ENCODE assay signal across 1 cellular context in the genomic region with DNA sequence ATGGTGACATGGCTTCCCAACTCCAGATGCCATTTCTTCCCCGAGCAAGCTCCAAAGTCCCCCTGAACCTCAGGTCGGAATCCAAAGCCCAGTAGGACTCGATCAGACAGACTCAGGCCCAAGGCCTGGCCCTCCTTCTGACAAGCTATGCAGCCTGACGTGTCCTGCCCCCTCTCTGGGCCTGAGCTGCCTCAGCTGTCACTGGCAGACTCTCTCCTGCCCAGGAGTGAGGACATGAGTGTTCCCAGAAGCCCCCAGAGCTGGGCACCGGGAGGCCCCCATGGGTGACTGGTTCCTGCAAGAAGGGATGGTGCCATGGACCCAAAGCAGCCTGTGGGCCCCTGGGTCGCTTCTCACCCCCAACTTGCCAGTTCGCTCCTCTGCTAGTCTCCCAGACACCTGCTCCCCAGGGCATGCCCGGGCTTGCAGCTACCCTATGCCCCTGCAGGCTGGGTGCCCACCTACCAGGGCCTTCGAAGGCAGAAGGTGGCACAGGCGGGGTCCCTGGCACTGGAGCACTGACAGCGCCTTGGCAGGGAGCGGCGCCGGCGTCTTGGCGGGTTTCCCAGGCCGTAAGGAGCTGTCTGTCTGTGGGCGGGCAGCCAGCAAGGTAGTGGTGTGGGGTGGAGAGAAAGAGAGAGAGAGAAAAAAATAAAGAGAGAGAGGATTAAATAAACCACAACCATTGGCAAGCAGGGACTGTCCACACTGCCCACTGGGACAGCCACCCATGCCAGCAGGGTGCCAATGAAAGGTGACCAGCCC.
TF ChIP-seq lines count a peak whose summit lies in the region.

No MANE protein-coding gene starts in this region.

TF ChIP-seq in HEK293, 187 proteins besides CTCF, POLR2A, EP300 and RAD21 (continued from another document):
- TF ChIP-seq, protein P1, sequence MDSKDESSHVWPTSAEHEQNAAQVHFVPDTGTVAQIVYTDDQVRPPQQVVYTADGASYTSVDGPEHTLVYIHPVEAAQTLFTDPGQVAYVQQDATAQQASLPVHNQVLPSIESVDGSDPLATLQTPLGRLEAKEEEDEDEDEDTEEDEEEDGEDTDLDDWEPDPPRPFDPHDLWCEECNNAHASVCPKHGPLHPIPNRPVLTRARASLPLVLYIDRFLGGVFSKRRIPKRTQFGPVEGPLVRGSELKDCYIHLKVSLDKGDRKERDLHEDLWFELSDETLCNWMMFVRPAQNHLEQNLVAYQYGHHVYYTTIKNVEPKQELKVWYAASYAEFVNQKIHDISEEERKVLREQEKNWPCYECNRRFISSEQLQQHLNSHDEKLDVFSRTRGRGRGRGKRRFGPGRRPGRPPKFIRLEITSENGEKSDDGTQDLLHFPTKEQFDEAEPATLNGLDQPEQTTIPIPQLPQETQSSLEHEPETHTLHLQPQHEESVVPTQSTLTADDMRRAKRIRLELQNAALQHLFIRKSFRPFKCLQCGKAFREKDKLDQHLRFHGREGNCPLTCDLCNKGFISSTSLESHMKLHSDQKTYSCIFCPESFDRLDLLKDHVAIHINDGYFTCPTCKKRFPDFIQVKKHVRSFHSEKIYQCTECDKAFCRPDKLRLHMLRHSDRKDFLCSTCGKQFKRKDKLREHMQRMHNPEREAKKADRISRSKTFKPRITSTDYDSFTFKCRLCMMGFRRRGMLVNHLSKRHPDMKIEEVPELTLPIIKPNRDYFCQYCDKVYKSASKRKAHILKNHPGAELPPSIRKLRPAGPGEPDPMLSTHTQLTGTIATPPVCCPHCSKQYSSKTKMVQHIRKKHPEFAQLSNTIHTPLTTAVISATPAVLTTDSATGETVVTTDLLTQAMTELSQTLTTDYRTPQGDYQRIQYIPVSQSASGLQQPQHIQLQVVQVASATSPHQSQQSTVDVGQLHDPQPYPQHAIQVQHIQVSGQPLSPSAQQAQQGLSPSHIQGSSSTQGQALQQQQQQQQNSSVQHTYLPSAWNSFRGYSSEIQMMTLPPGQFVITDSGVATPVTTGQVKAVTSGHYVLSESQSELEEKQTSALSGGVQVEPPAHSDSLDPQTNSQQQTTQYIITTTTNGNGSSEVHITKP (tag by site-specific recombination; IDR thresholded peaks at IDR 0.05): peak; percentile 58
- TF ChIP-seq, protein P2, sequence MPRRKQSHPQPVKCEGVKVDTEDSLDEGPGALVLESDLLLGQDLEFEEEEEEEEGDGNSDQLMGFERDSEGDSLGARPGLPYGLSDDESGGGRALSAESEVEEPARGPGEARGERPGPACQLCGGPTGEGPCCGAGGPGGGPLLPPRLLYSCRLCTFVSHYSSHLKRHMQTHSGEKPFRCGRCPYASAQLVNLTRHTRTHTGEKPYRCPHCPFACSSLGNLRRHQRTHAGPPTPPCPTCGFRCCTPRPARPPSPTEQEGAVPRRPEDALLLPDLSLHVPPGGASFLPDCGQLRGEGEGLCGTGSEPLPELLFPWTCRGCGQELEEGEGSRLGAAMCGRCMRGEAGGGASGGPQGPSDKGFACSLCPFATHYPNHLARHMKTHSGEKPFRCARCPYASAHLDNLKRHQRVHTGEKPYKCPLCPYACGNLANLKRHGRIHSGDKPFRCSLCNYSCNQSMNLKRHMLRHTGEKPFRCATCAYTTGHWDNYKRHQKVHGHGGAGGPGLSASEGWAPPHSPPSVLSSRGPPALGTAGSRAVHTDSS (tag by site-specific recombination; IDR thresholded peaks at IDR 0.05): no peak
- no peak for TF ChIP-seq ZNF174 (tag by site-specific recombination; IDR thresholded peaks at IDR 0.05)
- TF ChIP-seq ZNF112 (tag by site-specific recombination; IDR thresholded peaks at IDR 0.05): no peak
- TF ChIP-seq, protein P3, sequence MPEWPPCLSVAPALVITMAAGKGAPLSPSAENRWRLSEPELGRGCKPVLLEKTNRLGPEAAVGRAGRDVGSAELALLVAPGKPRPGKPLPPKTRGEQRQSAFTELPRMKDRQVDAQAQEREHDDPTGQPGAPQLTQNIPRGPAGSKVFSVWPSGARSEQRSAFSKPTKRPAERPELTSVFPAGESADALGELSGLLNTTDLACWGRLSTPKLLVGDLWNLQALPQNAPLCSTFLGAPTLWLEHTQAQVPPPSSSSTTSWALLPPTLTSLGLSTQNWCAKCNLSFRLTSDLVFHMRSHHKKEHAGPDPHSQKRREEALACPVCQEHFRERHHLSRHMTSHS (tag by site-specific recombination; IDR thresholded peaks at IDR 0.05): no peak
- no peak for TF ChIP-seq ZNF24 (tag by site-specific recombination; IDR thresholded peaks at IDR 0.05)
- no peak for TF ChIP-seq ZFP3 (tag by site-specific recombination; IDR thresholded peaks at IDR 0.05; ENCODE audit: low read depth)
